In the genomic region with DNA sequence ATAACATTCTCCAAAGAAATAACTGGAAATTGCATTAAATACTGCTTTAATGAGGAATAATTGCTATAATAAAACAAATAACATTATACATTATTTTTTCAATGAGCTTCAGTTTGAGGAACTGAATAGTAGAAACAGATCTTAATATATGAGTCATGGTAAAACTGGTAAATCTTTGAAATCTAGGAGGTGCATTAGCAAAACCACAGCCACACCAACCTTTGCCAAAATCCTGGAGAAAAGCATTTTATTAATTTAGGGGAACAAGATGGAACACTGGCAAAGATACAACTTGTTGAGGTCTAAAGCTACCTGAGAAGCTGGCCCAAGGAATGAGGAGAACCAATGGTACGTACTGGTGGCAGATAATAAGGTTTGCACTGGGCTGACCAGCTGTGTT, we compare ENCODE assay signal across 25 cellular contexts. TPM values are rescaled to one million over a fixed set of nuclear protein-coding genes. Genes with fewer than 3 reads are reported as not detected.
A peak's percentile ranks its signal among the peaks of the same experiment; 100 is the strongest.
DNase-seq lines count a peak whose midpoint lies in the region; ATAC-seq, FAIRE-seq and TF ChIP-seq lines count a peak whose summit lies in the region.
"Had no signal": no experiment of that assay in that cellular context is flagged by ENCODE, and none has a peak within 500 bp of the region (broad histone marks: within the 10 kb centered on the region; RNA-seq: fewer than 3 reads in every experiment).

No MANE protein-coding gene starts in this region.

- no peaks in the 10 kb centered on the region for H3K4me1 ChIP-seq in mammary epithelial cell (ENCODE audit: insufficient read depth, low read length)
- no peaks in the 10 kb centered on the region for H3K4me1 ChIP-seq in breast epithelium

- H3K27me3 Mint-ChIP-seq in T-cell, result no peaks in the 10 kb centered on the region
- H3K27me3 Mint-ChIP-seq: CD4-positive, alpha-beta T cell had no signal

- H3K79me2 ChIP-seq in mammary epithelial cell (ENCODE audit: insufficient read depth, low read length), result no peaks in the 10 kb centered on the region

- DNase-seq in mammary epithelial cell (peak; percentile 42), breast epithelium (ENCODE audit: low spot score in 2 of 2) (no peak), RCC 7860 (ENCODE audit: low spot score) (no peak), bronchial epithelial cell (ENCODE audit: low read depth) (peak; percentile 8), COR-L47 (lab: John Stamatoyannopoulos, UW) (no peak), T-cell (no peak), GM10248 (ENCODE audit: extremely low spot score) (no peak)
- DNase-seq: 8988T; ACHN; CD4-positive, alpha-beta T cell; DMS53; H7; MM.1S; NCI-H1105; NCI-H1436 treated with DMSO at 0.1 percent for 48 hours; NCI-H187 treated with DMSO at 0.1 percent for 48 hours; NCI-H2171 treated with DMSO at 0.1 percent for 48 hours; NCI-H524 treated with DMSO at 0.1 percent for 48 hours; NCI-H774; SHP77 had no signal

- no peak overlapping the region for H3K4me3 Mint-ChIP-seq in T-cell
- H3K4me3 Mint-ChIP-seq: CD4-positive, alpha-beta T cell had no signal

- dilution Hi-C loops in mammary epithelial cell (cut with HindIII; ENCODE audit: low sequenced_read_pairs), result no loop called here

- H3K4me1 Mint-ChIP-seq in T-cell, result peaks cover 0 to under 1% (median 0%) of the 10 kb centered on the region in 3 donors

- TF ChIP-seq CTCF in mammary epithelial cell (conservative IDR thresholded peaks at IDR 0.05 in 1 of 2, IDR thresholded peaks at IDR 0.05 in 1 of 2; ENCODE audit: extremely low read depth in 1 of 2, insufficient read depth in 1 of 2, low read depth in 1 of 2, low read length in 2 of 2) (no peak), breast epithelium (IDR thresholded peaks at IDR 0.05) (no peak), bronchial epithelial cell (IDR thresholded peaks at IDR 0.05; ENCODE audit: insufficient read depth, low read length, severe bottlenecking) (no peak), GM10248 (IDR thresholded peaks at IDR 0.05; ENCODE audit: control extremely low read depth, extremely low read depth, low read depth, missing control alignments) (no peak)

- 50% methylated on average over 1 of the region's 1 CpG for WGBS in mammary epithelial cell (ENCODE audit: low coverage, missing lambda C conversion rate)

- H4K20me1 ChIP-seq in mammary epithelial cell (ENCODE audit: insufficient read depth, low read length), result no peaks in the 10 kb centered on the region
- H4K20me1 ChIP-seq: BLaER1 treated with 17β-estradiol and CSF1 and Interleukin-3, amounts not matched to agents 10 nM and 100 nM had no signal

- ATAC-seq in T-cell (replicated peaks in 1 of 4) (no peak), HG03342 (IDR thresholded peaks at IDR 0.05; ENCODE audit: unreplicated experiment) (no peak)
- ATAC-seq: K562 had no signal

- CTCF ChIA-PET in mammary epithelial cell (lab: Charles Lee; ENCODE audit: low non-redundant PET) (no interaction called here), T-cell (lab: Charles Lee) (interaction anchor here in 1 of 2 donors (0.6 kb wide), 1 partner anchor 52 kb away, joined by 5 read pairs; no protein-coding TSS in a partner anchor), GM10248 (lab: Yijun Ruan, JAX) (interaction anchor here (1.4 to 2.4 kb wide), 2 partner anchors 17 to 39 kb away, joined by 4 to 6 read pairs; no protein-coding TSS in a partner anchor)

- in situ Hi-C loops in mammary epithelial cell (cut with MboI; ENCODE audit: low sequenced_read_pairs in 2 of 2), result no loop called here

- peaks cover 0 to 4% (median 3%) of the 10 kb centered on the region in 3 donors for H3K9me3 Mint-ChIP-seq in T-cell
- H3K9me3 Mint-ChIP-seq: CD4-positive, alpha-beta T cell had no signal

- BruUV-seq in mammary epithelial cell (replicated peaks; lab: Mats Ljungman, UMichigan), result no TSS peak

- H3K9me3 ChIP-seq in mammary epithelial cell (replicated peaks; ENCODE audit: insufficient read depth, low read length) (no peaks in the 10 kb centered on the region), breast epithelium (no peaks in the 10 kb centered on the region)
- H3K9me3 ChIP-seq: BLaER1 treated with 17β-estradiol and CSF1 and Interleukin-3, amounts not matched to agents 10 nM and 100 nM had no signal

- no peak overlapping the region for H3K4me3 ChIP-seq in mammary epithelial cell (replicated peaks in 1 of 3; ENCODE audit: insufficient read depth in 1 of 3, low read depth in 2 of 3, low read length in 3 of 3)
- H3K4me3 ChIP-seq in breast epithelium, result no peak overlapping the region
- H3K4me3 ChIP-seq in bronchial epithelial cell (ENCODE audit: low read depth, low read length), result no peak overlapping the region
- H3K4me3 ChIP-seq: BLaER1 treated with 17β-estradiol and CSF1 and Interleukin-3, amounts not matched to agents 10 nM and 100 nM; K562 had no signal

- intact Hi-C loops in mammary epithelial cell (cut with micrococcal nuclease), result no loop called here
- intact Hi-C loops in breast epithelium (cut with DNase I; ENCODE audit: low total_unique reads), result no loop called here

- H3K36me3 Mint-ChIP-seq in T-cell, result no peaks in the 10 kb centered on the region

- no peak for TF ChIP-seq POLR2A in breast epithelium (IDR thresholded peaks at IDR 0.05)

- H3K27ac ChIP-seq in mammary epithelial cell (ENCODE audit: insufficient read depth, low read depth, low read length) (no peak overlapping the region), breast epithelium (no peak overlapping the region)
- H3K27ac ChIP-seq: BLaER1 treated with 17β-estradiol and CSF1 and Interleukin-3, amounts not matched to agents 10 nM and 100 nM; RWPE1 had no signal

- H3K27me3 ChIP-seq in mammary epithelial cell (ENCODE audit: insufficient read depth, low read length), result no peaks in the 10 kb centered on the region
- no peaks in the 10 kb centered on the region for H3K27me3 ChIP-seq in breast epithelium
- H3K27me3 ChIP-seq in bronchial epithelial cell (ENCODE audit: control insufficient read depth, insufficient read depth, low read length), result no peaks in the 10 kb centered on the region
- H3K27me3 ChIP-seq: BLaER1 treated with 17β-estradiol and CSF1 and Interleukin-3, amounts not matched to agents 10 nM and 100 nM had no signal

- H3K4me2 ChIP-seq in mammary epithelial cell (ENCODE audit: insufficient read depth, low read depth, low read length), result no peak overlapping the region
- H3K4me2 ChIP-seq: BLaER1 treated with 17β-estradiol and CSF1 and Interleukin-3, amounts not matched to agents 10 nM and 100 nM had no signal

- FAIRE-seq in RCC 7860 (lab: Jason Lieb, UNC), result peak; percentile 71
- FAIRE-seq in bronchial epithelial cell (lab: Jason Lieb, UNC), result no peak
- FAIRE-seq: HTR-8/SVneo, K562 had no signal

- no peak overlapping the region for H3K9ac ChIP-seq in mammary epithelial cell (ENCODE audit: insufficient read depth, low read length)
- H3K9ac ChIP-seq: BLaER1 treated with 17β-estradiol and CSF1 and Interleukin-3, amounts not matched to agents 10 nM and 100 nM had no signal

- H3K27ac Mint-ChIP-seq in T-cell, result no peak overlapping the region
- H3K27ac Mint-ChIP-seq: CD4-positive, alpha-beta T cell had no signal

- POLR2A ChIA-PET in T-cell (lab: Charles Lee), result interaction anchor here in 1 of 2 donors (0.5 kb wide), 1 partner anchor 562 kb away, joined by 3 read pairs; no protein-coding TSS in a partner anchor
- POLR2A ChIA-PET in GM10248 (lab: Yijun Ruan, JAX), result interaction anchor here (0.6 kb wide), 1 partner anchor 19 kb away, joined by 3 read pairs; no protein-coding TSS in a partner anchor

- no peak overlapping the region for H2AFZ ChIP-seq in mammary epithelial cell (ENCODE audit: low read depth, low read length)

- H3K36me3 ChIP-seq in mammary epithelial cell (ENCODE audit: insufficient read depth, low read length) (no peaks in the 10 kb centered on the region), breast epithelium (no peaks in the 10 kb centered on the region), bronchial epithelial cell (ENCODE audit: control insufficient read depth, insufficient read depth, low read length) (no peaks in the 10 kb centered on the region)
- H3K36me3 ChIP-seq: BLaER1 treated with 17β-estradiol and CSF1 and Interleukin-3, amounts not matched to agents 10 nM and 100 nM had no signal

RNA-seq across cellular contexts. Expression of a gene that starts 5.4 kb away (rescaled TPM):
- total RNA-seq in mammary epithelial cell, result 10 to 100 TPM; 43.5 to 59.7 TPM
- 64.7 TPM for polyA plus RNA-seq in mammary epithelial cell
- polyA minus RNA-seq in mammary epithelial cell, result 17.2 TPM
- 10 to 100 TPM; 31.9 to 39.8 (median 33.1) TPM for total RNA-seq in breast epithelium
- 37.9 and 41.2 TPM in 2 replicates for total RNA-seq in bronchial epithelial cell
- total RNA-seq in T-cell, result 10 to 100 TPM; 10.3 to 23.0 (median 18.5) TPM

RNA-seq across cellular contexts. Expression of a gene that starts 44.4 kb away (rescaled TPM):
- total RNA-seq in mammary epithelial cell (10 to 100 TPM; 34.7 to 35.3 TPM), breast epithelium (10 to 100 TPM; 31.5 to 49.8 (median 41.3) TPM), bronchial epithelial cell (36.4 and 45.0 TPM in 2 replicates), T-cell (10 to 100 TPM; 29.9 to 33.7 (median 31.6) TPM)
- 34.1 TPM for polyA plus RNA-seq in mammary epithelial cell
- 123 TPM for polyA minus RNA-seq in mammary epithelial cell

Comparison
In these comparisons a context has a peak if more than half of its experiments do, and no peak if none do; other contexts are left out.
1. DNase-seq: peak in mammary epithelial cell (single experiment) and bronchial epithelial cell (single experiment); none in breast epithelium (0 of 2), RCC 7860 (single experiment), COR-L47 (single experiment), T-cell (0 of 34) and GM10248 (single experiment).